In genomic region chr7:101954494-101954893, GRCh38 we compare ENCODE assay signal across 15 cellular contexts.
DNase-seq lines count a peak whose midpoint lies in the region; ATAC-seq and TF ChIP-seq lines count a peak whose summit lies in the region.
"Had no signal": no experiment of that assay in that cellular context is flagged by ENCODE, and none has a peak within 500 bp of the region (broad histone marks: within the 10 kb centered on the region; RNA-seq: fewer than 3 reads in every experiment).

No MANE protein-coding gene starts in this region.

- peaks cover 100% of the 10 kb centered on the region for H3K79me2 ChIP-seq in SU-DHL-6 (ENCODE audit: insufficient read depth, low read length)

- H3K4me1 ChIP-seq in heart right ventricle (peaks cover 5 to 80% (median 37%) of the 10 kb centered on the region in 9 donors), muscle layer of colon (ENCODE audit: insufficient read depth, low read length) (peaks cover 58% of the 10 kb centered on the region)

- no peaks in the 10 kb centered on the region for H4K20me1 ChIP-seq in SU-DHL-6 (ENCODE audit: low read depth, low read length)

- no peak for ATAC-seq in heart right ventricle
- no peak for ATAC-seq in Right ventricle myocardium superior (ENCODE audit: poor library complexity)
- ATAC-seq in HG02981 (IDR thresholded peaks at IDR 0.05; ENCODE audit: unreplicated experiment): no peak
- no peak for ATAC-seq in GM18502 (IDR thresholded peaks at IDR 0.05; ENCODE audit: poor library complexity, unreplicated experiment)
- no peak for ATAC-seq in GM19324 (IDR thresholded peaks at IDR 0.05; ENCODE audit: low FRiP score, unreplicated experiment)
- ATAC-seq: activated T-cell treated with anti-CD3 and anti-CD28 coated beads, Interleukin-2, amount 50 U/mL, for 4 hours; CD8-positive, alpha-beta T cell had no signal

- H3K4me2 ChIP-seq in SU-DHL-6 (ENCODE audit: low read depth, low read length, poor library complexity, severe bottlenecking): peak overlapping the region; percentile 48

- peak overlapping the region in 9 of 10 donors; percentile 47 to 93 (median 81) for H3K27ac ChIP-seq in heart right ventricle
- H3K27ac ChIP-seq in SU-DHL-6 (ENCODE audit: low read depth, low read length): peak overlapping the region; percentile 84
- peak overlapping the region; percentile 93 for H3K27ac ChIP-seq in muscle layer of colon (ENCODE audit: low read depth, low read length)
- H3K27ac ChIP-seq: SJSA1, tibial nerve had no signal

- H3F3A ChIP-seq in SU-DHL-6 (ENCODE audit: insufficient read depth): peaks cover 90% of the 10 kb centered on the region

- intact Hi-C loops in heart right ventricle (cut with DNase I) (no loop called here), Right ventricle myocardium superior (cut with DNase I) (no loop called here)

- H3K9me3 ChIP-seq in heart right ventricle: no peaks in the 10 kb centered on the region
- no peaks in the 10 kb centered on the region for H3K9me3 ChIP-seq in SU-DHL-6 (ENCODE audit: insufficient read depth, low read length)
- no peaks in the 10 kb centered on the region for H3K9me3 ChIP-seq in muscle layer of colon (ENCODE audit: low read length)
- H3K9me3 ChIP-seq: SJSA1, tibial nerve had no signal

- no peaks in the 10 kb centered on the region for H3K9me2 ChIP-seq in SU-DHL-6 (replicated peaks; ENCODE audit: insufficient read depth, low read length)

- no peak overlapping the region for H3K4me3 ChIP-seq in heart right ventricle
- peak overlapping the region; percentile 11 for H3K4me3 ChIP-seq in SU-DHL-6 (ENCODE audit: insufficient read depth, low read length, poor library complexity, severe bottlenecking)
- H3K4me3 ChIP-seq in muscle layer of colon (ENCODE audit: low read depth in 1 of 2, low read length in 2 of 2): no peak overlapping the region
- H3K4me3 ChIP-seq: SJSA1, skin epidermis, tibial nerve had no signal

- WGBS in heart right ventricle, 2 donors: 93% methylated on average over 5 of the region's 5 CpGs

- peak overlapping the region; percentile 43 for H3K9ac ChIP-seq in SU-DHL-6 (ENCODE audit: low read length)
- no peak overlapping the region for H3K9ac ChIP-seq in muscle layer of colon (ENCODE audit: low read length)

- no peak overlapping the region for H2AFZ ChIP-seq in SU-DHL-6 (ENCODE audit: low read depth, low read length, severe bottlenecking)

- no peak for DNase-seq in heart right ventricle
- no peak for DNase-seq in Right ventricle myocardium superior
- DNase-seq in activated T-cell treated with anti-CD3 and anti-CD28 coated beads for 4 hours: no peak
- DNase-seq: activated T-cell treated with anti-CD3 and anti-CD28 coated beads, Interleukin-2, amount 50 U/mL, for 4 hours; CD8-positive, alpha-beta T cell; erythroblast; NCI-H446 treated with DMSO at 0.1 percent for 48 hours had no signal

- no peaks in the 10 kb centered on the region for H3K27me3 ChIP-seq in heart right ventricle
- H3K27me3 ChIP-seq in SU-DHL-6 (ENCODE audit: low read length): no peaks in the 10 kb centered on the region
- no peaks in the 10 kb centered on the region for H3K27me3 ChIP-seq in muscle layer of colon (ENCODE audit: control insufficient read depth in 1 of 2, insufficient read depth in 2 of 2, low read length in 2 of 2)
- H3K27me3 ChIP-seq: SJSA1, tibial nerve had no signal

- no peak for TF ChIP-seq CTCF in heart right ventricle (IDR thresholded peaks at IDR 0.05)
- TF ChIP-seq CTCF in SU-DHL-6 (IDR thresholded peaks at IDR 0.05; ENCODE audit: insufficient read depth, low read length, poor library complexity, severe bottlenecking): no peak

- peaks cover 0 to 2% (median 0%) of the 10 kb centered on the region in 9 donors for H3K36me3 ChIP-seq in heart right ventricle
- H3K36me3 ChIP-seq in SU-DHL-6 (ENCODE audit: low read length): no peaks in the 10 kb centered on the region
- no peaks in the 10 kb centered on the region for H3K36me3 ChIP-seq in muscle layer of colon (ENCODE audit: insufficient read depth, low read length)
- H3K36me3 ChIP-seq: SJSA1 had no signal
